23 cellular contexts compared by ENCODE assay signal in the genomic region with DNA sequence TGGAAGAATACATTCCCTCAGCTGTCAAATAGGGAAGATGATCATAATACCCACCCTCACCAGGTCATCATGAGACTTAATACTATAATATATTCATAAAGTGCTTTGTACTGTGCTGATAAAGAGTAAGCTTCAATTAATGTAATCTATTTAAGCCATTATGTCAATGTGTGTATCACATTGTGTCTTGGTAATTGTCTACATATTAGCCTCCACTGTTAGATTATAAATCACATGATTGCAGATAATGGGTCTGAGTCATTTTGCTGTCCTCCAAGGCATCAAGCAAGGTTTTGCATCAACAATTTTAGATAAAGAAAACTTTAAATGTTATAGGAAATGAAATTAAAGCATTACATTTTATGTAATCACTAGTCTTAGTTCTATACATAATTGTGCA.
"Had no signal": no experiment of that assay in that cellular context is flagged by ENCODE, and none has a peak within 500 bp of the region (broad histone marks: within the 10 kb centered on the region; RNA-seq: fewer than 3 reads in every experiment).

No MANE protein-coding gene starts in this region.

- H3K9me3 ChIP-seq: gastrocnemius medialis, left ventricle myocardium inferior, spleen, thyroid gland had no signal

- H3K27me3 ChIP-seq: gastrocnemius medialis, spleen, thyroid gland had no signal

- H3K4me3 ChIP-seq: gastrocnemius medialis, left ventricle myocardium inferior, spleen, thyroid gland had no signal

- DNase-seq: activated CD4-positive, alpha-beta memory T cell treated with anti-CD3 and anti-CD28 coated beads, Interleukin-2, amount 10 ng/mL, durations not matched to agents 7 days and 5 days; activated CD4-positive, alpha-beta T cell treated with anti-CD3 and anti-CD28 coated beads, Interleukin-2, amount 10 ng/mL, durations not matched to agents 24 days and 14 days; activated naive CD4-positive, alpha-beta T cell treated with anti-CD3 and anti-CD28 coated beads for 36 hours; central memory CD4-positive, alpha-beta T cell; dermis blood vessel endothelial cell; effector CD8-positive, alpha-beta T cell; gastrocnemius medialis; hippocampal formation; kidney glomerular epithelial cell; left ventricle myocardium inferior; midbrain; retina; spleen; stimulated activated CD4-positive, alpha-beta T cell treated with anti-CD3 and anti-CD28 coated beads, Interleukin-4, amount 100 ng/mL, for 24 hours; stimulated activated naive CD4-positive, alpha-beta T cell treated with Interleukin-2 at 50 U/mL for 16 hours; substantia nigra; thyroid gland had no signal

- H3K27me3 Mint-ChIP-seq: activated CD4-positive, alpha-beta memory T cell treated with anti-CD3 and anti-CD28 coated beads, Interleukin-2, amount 10 ng/mL, durations not matched to agents 7 days and 5 days; activated CD4-positive, alpha-beta T cell treated with anti-CD3 and anti-CD28 coated beads, Interleukin-2, amount 10 ng/mL, durations not matched to agents 24 days and 14 days; natural killer cell treated with Interleukin-12 subunit alpha and Interleukin-12 subunit beta and Interleukin-15 and Interleukin-18, amount 100 ng/mL, for 72 hours; progenitor cell of endocrine pancreas had no signal

- ATAC-seq: activated CD4-positive, CD25-positive, alpha-beta regulatory T cell treated with anti-CD3 and anti-CD28 coated beads, Interleukin-2, amount 50 U/mL, for 24 hours; esophagus mucosa; gastrocnemius medialis; natural killer cell treated with Interleukin-12 subunit alpha and Interleukin-12 subunit beta and Interleukin-15 and Interleukin-18, amount 100 ng/mL, for 72 hours had no signal

- H3K4me1 ChIP-seq: gastrocnemius medialis, thyroid gland had no signal

- H3K27ac ChIP-seq: gastrocnemius medialis, left ventricle myocardium inferior, spleen, thyroid gland, VCaP had no signal

- H3K27ac Mint-ChIP-seq: activated CD4-positive, alpha-beta memory T cell treated with anti-CD3 and anti-CD28 coated beads, Interleukin-2, amount 10 ng/mL, durations not matched to agents 7 days and 5 days; activated CD4-positive, alpha-beta T cell treated with anti-CD3 and anti-CD28 coated beads, Interleukin-2, amount 10 ng/mL, durations not matched to agents 24 days and 14 days; activated naive CD4-positive, alpha-beta T cell treated with anti-CD3 and anti-CD28 coated beads for 36 hours; activated T-helper 2 cell treated with anti-CD3 and anti-CD28 coated beads, Interferon-gamma antibody, Interleukin-2, Interleukin-4, amounts not matched to agents 10 μg/mL and 5 μg/mL and 100 μg/mL, durations not matched to agents 14 hours and 24 hours and 36 hours; natural killer cell treated with Interleukin-12 subunit alpha and Interleukin-12 subunit beta and Interleukin-15 and Interleukin-18, amount 100 ng/mL, for 72 hours; progenitor cell of endocrine pancreas had no signal

- H3K36me3 Mint-ChIP-seq: natural killer cell treated with Interleukin-12 subunit alpha and Interleukin-12 subunit beta and Interleukin-15 and Interleukin-18, amount 100 ng/mL, for 72 hours had no signal

- H3K4me3 Mint-ChIP-seq: activated CD4-positive, alpha-beta memory T cell treated with anti-CD3 and anti-CD28 coated beads, Interleukin-2, amount 10 ng/mL, durations not matched to agents 7 days and 5 days; activated CD4-positive, alpha-beta T cell treated with anti-CD3 and anti-CD28 coated beads, Interleukin-2, amount 10 ng/mL, durations not matched to agents 24 days and 14 days; activated naive CD4-positive, alpha-beta T cell treated with anti-CD3 and anti-CD28 coated beads for 36 hours; natural killer cell treated with Interleukin-12 subunit alpha and Interleukin-12 subunit beta and Interleukin-15 and Interleukin-18, amount 100 ng/mL, for 72 hours had no signal

- H3K9me3 Mint-ChIP-seq: activated CD4-positive, alpha-beta memory T cell treated with anti-CD3 and anti-CD28 coated beads, Interleukin-2, amount 10 ng/mL, durations not matched to agents 7 days and 5 days; activated CD4-positive, alpha-beta T cell treated with anti-CD3 and anti-CD28 coated beads, Interleukin-2, amount 10 ng/mL, durations not matched to agents 24 days and 14 days; activated naive CD4-positive, alpha-beta T cell treated with anti-CD3 and anti-CD28 coated beads for 36 hours; activated T-helper 2 cell treated with anti-CD3 and anti-CD28 coated beads, Interferon-gamma antibody, Interleukin-2, Interleukin-4, amounts not matched to agents 10 μg/mL and 5 μg/mL and 100 μg/mL, durations not matched to agents 14 hours and 24 hours and 36 hours; natural killer cell treated with Interleukin-12 subunit alpha and Interleukin-12 subunit beta and Interleukin-15 and Interleukin-18, amount 100 ng/mL, for 72 hours had no signal
